11 cellular contexts compared by ENCODE assay signal in genomic region chr3:150319900-150320299, GRCh38.
DNase-seq lines count a peak whose midpoint lies in the region; ATAC-seq, FAIRE-seq and TF ChIP-seq lines count a peak whose summit lies in the region.
"Had no signal": no experiment of that assay in that cellular context is flagged by ENCODE, and none has a peak within 500 bp of the region (broad histone marks: within the 10 kb centered on the region; RNA-seq: fewer than 3 reads in every experiment).

No MANE protein-coding gene starts in this region.

- H3K36me3 ChIP-seq in endothelial cell of umbilical vein (ENCODE audit: control insufficient read depth in 2 of 2, extremely low read depth in 1 of 2, insufficient read depth in 2 of 2, low read length in 2 of 2), result no peaks in the 10 kb centered on the region
- H3K36me3 ChIP-seq in trophoblast cell (ENCODE audit: control insufficient read depth in 1 of 2, insufficient read depth in 2 of 2, low read length in 2 of 2), result no peaks in the 10 kb centered on the region
- no peaks in the 10 kb centered on the region for H3K36me3 ChIP-seq in stomach
- H3K36me3 ChIP-seq in GM23338 (ENCODE audit: insufficient read depth), result no peaks in the 10 kb centered on the region

- H3K9me3 ChIP-seq in endothelial cell of umbilical vein (replicated peaks; ENCODE audit: control insufficient read depth, insufficient read depth, low read length) (no peaks in the 10 kb centered on the region), trophoblast cell (ENCODE audit: insufficient read depth, low read depth, low read length) (no peaks in the 10 kb centered on the region), stomach (no peaks in the 10 kb centered on the region)

- H2BK12ac ChIP-seq in trophoblast cell (ENCODE audit: low read length), result no peak overlapping the region

- H4K20me1 ChIP-seq in endothelial cell of umbilical vein (replicated peaks; ENCODE audit: control insufficient read depth, extremely low read depth, insufficient read depth, low read length), result no peaks in the 10 kb centered on the region
- no peaks in the 10 kb centered on the region for H4K20me1 ChIP-seq in GM23338 (replicated peaks; ENCODE audit: insufficient read depth)

- H3K9ac ChIP-seq in endothelial cell of umbilical vein (replicated peaks; ENCODE audit: extremely low read depth, insufficient read depth, low read length) (no peak overlapping the region), trophoblast cell (ENCODE audit: low read length) (no peak overlapping the region)

- H2BK120ac ChIP-seq in trophoblast cell (ENCODE audit: insufficient read depth, low read length, poor library complexity), result no peak overlapping the region

- H3K27ac ChIP-seq in endothelial cell of umbilical vein (ENCODE audit: insufficient read depth, low read depth, low read length) (no peak overlapping the region), trophoblast cell (ENCODE audit: low read depth, low read length) (peak overlapping the region; percentile 47), stomach (no peak overlapping the region), GM23338 (ENCODE audit: low read depth) (no peak overlapping the region)

- H3K23ac ChIP-seq in trophoblast cell (ENCODE audit: low read length), result no peak overlapping the region

- H2AK5ac ChIP-seq in trophoblast cell (ENCODE audit: low read length), result no peak overlapping the region

- TF ChIP-seq CTCF in NB4 (IDR thresholded peaks at IDR 0.05; ENCODE audit: low read depth, low read length) (no peak), endothelial cell of umbilical vein (IDR thresholded peaks at IDR 0.05; ENCODE audit: extremely low read depth in 1 of 2, insufficient read depth in 1 of 2, low read depth in 1 of 2, low read length in 2 of 2) (no peak), stomach (IDR thresholded peaks at IDR 0.05) (no peak), GM23338 (conservative IDR thresholded peaks at IDR 0.05; ENCODE audit: low read depth in 2 of 2) (no peak)

- H3K36me3 Mint-ChIP-seq in immature natural killer cell (no peaks in the 10 kb centered on the region), GM23338 (ENCODE audit: low read depth) (peaks cover 3% of the 10 kb centered on the region; the same call in 1 of the 3 replicates)

- no peak overlapping the region for H3K27ac Mint-ChIP-seq in immature natural killer cell
- H3K27ac Mint-ChIP-seq in GM23338, result no peak overlapping the region

- BruUV-seq in endothelial cell of umbilical vein (replicated peaks; lab: Mats Ljungman, UMichigan), result no TSS peak

- H3K9me2 ChIP-seq in GM23338 (ENCODE audit: insufficient read depth), result no peaks in the 10 kb centered on the region

- no peaks in the 10 kb centered on the region for H3K9me1 ChIP-seq in endothelial cell of umbilical vein (replicated peaks; ENCODE audit: control insufficient read depth, extremely low read depth, insufficient read depth, low read length)

- no peak overlapping the region for H4K91ac ChIP-seq in trophoblast cell (ENCODE audit: low read depth, low read length)

- H3F3A ChIP-seq in GM23338 (replicated peaks; ENCODE audit: low read depth), result no peaks in the 10 kb centered on the region

- FAIRE-seq in endothelial cell of umbilical vein (lab: Jason Lieb, UNC), result peak; percentile 48

- DNase-seq in DMS53 treated with DMSO at 0.1 percent for 48 hours (lab: John Stamatoyannopoulos, UW; ENCODE audit: unreplicated experiment) (peak; percentile 57), NB4 (ENCODE audit: low read depth) (peak; percentile 12), endothelial cell of umbilical vein (ENCODE audit: low read depth, low spot score) (peak; percentile 32), trophoblast cell (peak; percentile 87 to 96), stomach (no peak), immature natural killer cell (no peak), GM23338 (ENCODE audit: low spot score) (no peak)
- no peak for DNase-seq in stimulated activated CD4-positive, alpha-beta T cell treated with anti-CD3 and anti-CD28 coated beads, Interleukin-2, amount 100 ng/mL, for 48 hours
- DNase-seq: activated T-cell treated with anti-CD3 and anti-CD28 coated beads, Interleukin-2, amount 50 U/mL, for 48 hours; KG1; SHP77 treated with DMSO at 0.1 percent for 48 hours had no signal

- ATAC-seq in GM23338, result no peak

- intact Hi-C loops in endothelial cell of umbilical vein (cut with micrococcal nuclease), result no loop called here
- intact Hi-C loops in stomach (cut with DNase I; ENCODE audit: low total_unique reads), result no loop called here

- H3K4me1 ChIP-seq in endothelial cell of umbilical vein (ENCODE audit: control insufficient read depth, extremely low read depth, insufficient read depth, low read length) (peaks cover 6% of the 10 kb centered on the region), trophoblast cell (ENCODE audit: control insufficient read depth in 1 of 2, insufficient read depth in 2 of 2, low read length in 2 of 2) (peaks cover 5 to 11% of the 10 kb centered on the region in 2 experiments), stomach (peaks cover 0 to 5% (median under 1%) of the 10 kb centered on the region in 4 donors), GM23338 (ENCODE audit: insufficient read depth) (peaks cover 6% of the 10 kb centered on the region; the same call in 1 of the 2 replicates)

- H2AFZ ChIP-seq in endothelial cell of umbilical vein (ENCODE audit: low read depth, low read length), result no peak overlapping the region
- no peak overlapping the region for H2AFZ ChIP-seq in trophoblast cell (ENCODE audit: insufficient read depth, low read length, poor library complexity)
- no peak overlapping the region for H2AFZ ChIP-seq in GM23338

- peaks cover 0 to 1% (median 0%) of the 10 kb centered on the region in 6 donors for H3K9me3 Mint-ChIP-seq in immature natural killer cell
- peaks cover 8% of the 10 kb centered on the region for H3K9me3 Mint-ChIP-seq in GM23338

- no peak for TF ChIP-seq EP300 in stomach (IDR thresholded peaks at IDR 0.05)

- H3K4me3 Mint-ChIP-seq in immature natural killer cell, result no peak overlapping the region
- H3K4me3 Mint-ChIP-seq in GM23338, result no peak overlapping the region

- POLR2A ChIA-PET in endothelial cell of umbilical vein (lab: Charles Lee), result no interaction called here

- H3K4me1 Mint-ChIP-seq in immature natural killer cell (no peaks in the 10 kb centered on the region), GM23338 (peaks cover 11% of the 10 kb centered on the region)

- dilution Hi-C loops in endothelial cell of umbilical vein (cut with MboI; ENCODE audit: extremely low pct_ligation_motif_present, low sequenced_read_pairs), result no loop called here

- no peak overlapping the region for H3K4me2 ChIP-seq in endothelial cell of umbilical vein (ENCODE audit: insufficient read depth, low read length)
- H3K4me2 ChIP-seq in trophoblast cell (ENCODE audit: low read length), result peak overlapping the region; percentile 13
- no peak overlapping the region for H3K4me2 ChIP-seq in GM23338

- CTCF ChIA-PET in endothelial cell of umbilical vein (lab: Charles Lee), result interaction anchor here (0.9 to 2.0 kb wide), 8 partner anchors 9 to 176 kb away, joined by 3 to 8 read pairs (median 4); no protein-coding TSS in a partner anchor

- no peak overlapping the region for H2BK5ac ChIP-seq in trophoblast cell (ENCODE audit: low read depth, low read length, poor library complexity)

- H3K27me3 ChIP-seq in endothelial cell of umbilical vein (ENCODE audit: control insufficient read depth in 2 of 2, insufficient read depth in 2 of 2, low read length in 2 of 2) (no peaks in the 10 kb centered on the region), trophoblast cell (ENCODE audit: insufficient read depth, low read length) (no peaks in the 10 kb centered on the region), stomach (no peaks in the 10 kb centered on the region), GM23338 (ENCODE audit: insufficient read depth) (no peaks in the 10 kb centered on the region)

- H3K79me2 ChIP-seq in endothelial cell of umbilical vein (ENCODE audit: control insufficient read depth, insufficient read depth, low read length) (no peaks in the 10 kb centered on the region), trophoblast cell (ENCODE audit: control insufficient read depth, insufficient read depth, low read length, poor library complexity) (no peaks in the 10 kb centered on the region), GM23338 (replicated peaks; ENCODE audit: insufficient read depth) (no peaks in the 10 kb centered on the region)

- H3K4me3 ChIP-seq in NB4 (ENCODE audit: low read depth, low read length), result no peak overlapping the region
- no peak overlapping the region for H3K4me3 ChIP-seq in endothelial cell of umbilical vein (replicated peaks in 1 of 3; ENCODE audit: insufficient read depth in 1 of 3, low read depth in 1 of 3, low read length in 3 of 3)
- H3K4me3 ChIP-seq in trophoblast cell (ENCODE audit: low read depth, low read length), result no peak overlapping the region
- H3K4me3 ChIP-seq in stomach, result no peak overlapping the region
- H3K4me3 ChIP-seq in GM23338, result no peak overlapping the region

- H3K27me3 Mint-ChIP-seq in immature natural killer cell (ENCODE audit: low read depth in 3 of 3), result peaks cover 3 to 9% (median 9%) of the 10 kb centered on the region in 3 donors
- no peaks in the 10 kb centered on the region for H3K27me3 Mint-ChIP-seq in GM23338 (ENCODE audit: insufficient read depth, low read depth, poor library complexity)

- no peak overlapping the region for H4K12ac ChIP-seq in trophoblast cell (ENCODE audit: low read depth, low read length)

- TF ChIP-seq POLR2A in NB4 (IDR thresholded peaks at IDR 0.05; ENCODE audit: extremely low read depth, insufficient read length) (no peak), endothelial cell of umbilical vein (IDR thresholded peaks at IDR 0.05; ENCODE audit: low read depth, low read length) (no peak), stomach (IDR thresholded peaks at IDR 0.05) (no peak)

- no peak overlapping the region for H3K18ac ChIP-seq in trophoblast cell (ENCODE audit: low read length)

- no peak overlapping the region for H4K8ac ChIP-seq in trophoblast cell (ENCODE audit: low read depth, low read length)

- peaks cover 7% of the 10 kb centered on the region for H3K79me1 ChIP-seq in trophoblast cell (ENCODE audit: low read length)

- no peak overlapping the region for H3K4ac ChIP-seq in trophoblast cell (ENCODE audit: low read depth, low read length)

- H3K14ac ChIP-seq in trophoblast cell (ENCODE audit: low read length), result no peak overlapping the region

TF ChIP-seq in endothelial cell of umbilical vein, 7 proteins besides CTCF, POLR2A, EP300 and RAD21:
- TF ChIP-seq JUN (IDR thresholded peaks at IDR 0.05; ENCODE audit: borderline replicate concordance, insufficient read depth, insufficient read length, low read depth), result no peak
- peak; percentile 80 for TF ChIP-seq FOS (IDR thresholded peaks at IDR 0.05; ENCODE audit: borderline replicate concordance, insufficient read depth, low read length)

TF ChIP-seq in GM23338, 12 proteins besides CTCF, POLR2A, EP300 and RAD21 (continues in another document):
- TF ChIP-seq STAT1 (IDR thresholded peaks at IDR 0.05; ENCODE audit: unreplicated experiment), result no peak

Comparison
In these comparisons a context has a peak if more than half of its experiments do, and no peak if none do; other contexts are left out.
1. DNase-seq: peak in DMS53 treated with DMSO at 0.1 percent for 48 hours (single experiment), NB4 (single experiment), endothelial cell of umbilical vein (single experiment) and trophoblast cell (2 of 2); none in stomach (single experiment), immature natural killer cell (0 of 3), GM23338 (single experiment) and stimulated activated CD4-positive, alpha-beta T cell treated with anti-CD3 and anti-CD28 coated beads, Interleukin-2, amount 100 ng/mL, for 48 hours (0 of 2).